In genomic region chr6:101296184-101296583, GRCh38 we compare ENCODE assay signal across 15 cellular contexts.
DNase-seq lines count a peak whose midpoint lies in the region; ATAC-seq and TF ChIP-seq lines count a peak whose summit lies in the region.
"Had no signal": no experiment of that assay in that cellular context is flagged by ENCODE, and none has a peak within 500 bp of the region (broad histone marks: within the 10 kb centered on the region; RNA-seq: fewer than 3 reads in every experiment).

No MANE protein-coding gene starts in this region.

- no peak for ATAC-seq in activated T-cell treated with anti-CD3 and anti-CD28 coated beads, Interleukin-2, amount 50 U/mL, for 72 hours (replicated peaks in 1 of 2)
- ATAC-seq: activated naive CD8-positive, alpha-beta T cell treated with anti-CD3 and anti-CD28 coated beads, Interleukin-2, amount 50 U/mL, for 24 hours; right lobe of liver had no signal

- H3K79me2 ChIP-seq in GM23248 (ENCODE audit: insufficient read depth): no peaks in the 10 kb centered on the region

- H3K27me3 Mint-ChIP-seq in activated T-cell treated with anti-CD3 and anti-CD28 coated beads, Interleukin-2, amount 50 U/mL, for 72 hours (ENCODE audit: low read depth): no peaks in the 10 kb centered on the region
- H3K27me3 Mint-ChIP-seq: activated CD4-positive, alpha-beta memory T cell treated with anti-CD3 and anti-CD28 coated beads, Interleukin-2, amount 10 ng/mL, durations not matched to agents 7 days and 5 days; activated naive CD8-positive, alpha-beta T cell treated with anti-CD3 and anti-CD28 coated beads, Interleukin-2, amount 50 U/mL, for 24 hours; CD4-positive, CD25-positive, alpha-beta regulatory T cell had no signal

- H3K27me3 ChIP-seq in GM23248 (replicated peaks; ENCODE audit: insufficient read depth): no peaks in the 10 kb centered on the region
- H3K27me3 ChIP-seq: right lobe of liver had no signal

- peaks cover 3 to 11% of the 10 kb centered on the region in 2 donors for H3K9me3 Mint-ChIP-seq in activated T-cell treated with anti-CD3 and anti-CD28 coated beads, Interleukin-2, amount 50 U/mL, for 72 hours
- H3K9me3 Mint-ChIP-seq: activated CD4-positive, alpha-beta memory T cell treated with anti-CD3 and anti-CD28 coated beads, Interleukin-2, amount 10 ng/mL, durations not matched to agents 7 days and 5 days had no signal

- WGBS in GM23248 (ENCODE audit: low coverage in 1 of 2, low lambda C conversion rate in 2 of 2, missing lambda C conversion rate in 2 of 2), 2 experiments: 1% methylated on average over 6 of the region's 6 CpGs

- no peak overlapping the region for H3K27ac Mint-ChIP-seq in activated T-cell treated with anti-CD3 and anti-CD28 coated beads, Interleukin-2, amount 50 U/mL, for 72 hours
- H3K27ac Mint-ChIP-seq: activated CD4-positive, alpha-beta memory T cell treated with anti-CD3 and anti-CD28 coated beads, Interleukin-2, amount 10 ng/mL, durations not matched to agents 7 days and 5 days; activated naive CD8-positive, alpha-beta T cell treated with anti-CD3 and anti-CD28 coated beads, Interleukin-2, amount 50 U/mL, for 24 hours; CD4-positive, CD25-positive, alpha-beta regulatory T cell had no signal

- no peaks in the 10 kb centered on the region for H4K20me1 ChIP-seq in GM23248 (ENCODE audit: insufficient read depth)

- no peaks in the 10 kb centered on the region for H3K9me3 ChIP-seq in GM23248 (ENCODE audit: low read depth)
- H3K9me3 ChIP-seq: right lobe of liver, thoracic aorta had no signal

- no peak for TF ChIP-seq CTCF in cardiac fibroblast (IDR thresholded peaks at IDR 0.05; ENCODE audit: low read depth, low read length)

- H2AFZ ChIP-seq in GM23248: no peak overlapping the region

- H3K36me3 Mint-ChIP-seq in activated T-cell treated with anti-CD3 and anti-CD28 coated beads, Interleukin-2, amount 50 U/mL, for 72 hours (ENCODE audit: insufficient read depth in 2 of 2): no peaks in the 10 kb centered on the region
- H3K36me3 Mint-ChIP-seq: CD4-positive, CD25-positive, alpha-beta regulatory T cell had no signal

- H3K36me3 ChIP-seq in GM23248 (ENCODE audit: low read depth): no peaks in the 10 kb centered on the region
- H3K36me3 ChIP-seq: right lobe of liver, thoracic aorta had no signal

- no peak overlapping the region for H3K4me3 ChIP-seq in GM23248
- H3K4me3 ChIP-seq in cardiac fibroblast (replicated peaks in 1 of 2; ENCODE audit: low read depth in 2 of 2, low read length in 2 of 2): no peak overlapping the region
- H3K4me3 ChIP-seq: right lobe of liver, thoracic aorta had no signal

- no peak overlapping the region for H3K27ac ChIP-seq in GM23248
- H3K27ac ChIP-seq: right lobe of liver, thoracic aorta had no signal

- no peaks in the 10 kb centered on the region for H3K4me1 Mint-ChIP-seq in activated T-cell treated with anti-CD3 and anti-CD28 coated beads, Interleukin-2, amount 50 U/mL, for 72 hours (ENCODE audit: low read depth)
- H3K4me1 Mint-ChIP-seq: activated CD4-positive, alpha-beta memory T cell treated with anti-CD3 and anti-CD28 coated beads, Interleukin-2, amount 10 ng/mL, durations not matched to agents 7 days and 5 days; activated naive CD8-positive, alpha-beta T cell treated with anti-CD3 and anti-CD28 coated beads, Interleukin-2, amount 50 U/mL, for 24 hours; CD4-positive, CD25-positive, alpha-beta regulatory T cell had no signal

- H3K9ac ChIP-seq in GM23248: no peak overlapping the region

- H3F3A ChIP-seq in GM23248 (ENCODE audit: insufficient read depth): no peaks in the 10 kb centered on the region

- no peaks in the 10 kb centered on the region for H3K9me2 ChIP-seq in GM23248 (ENCODE audit: insufficient read depth)

- 0 out of 2 replicates have a peak, but pooled peaks cover 4% of the 10 kb centered on the region for H3K4me1 ChIP-seq in GM23248 (ENCODE audit: insufficient read depth)
- H3K4me1 ChIP-seq: right lobe of liver had no signal

- DNase-seq in GM23248 (peak; percentile 75), NCI-H446 (lab: John Stamatoyannopoulos, UW) (peak; percentile 76 to 90), cardiac fibroblast (ENCODE audit: low read depth in 2 of 2) (peak; percentile 17 to 75), pons (ENCODE audit: low spot score) (peak; percentile 3), GM19238 (ENCODE audit: insufficient read length, low spot score) (no peak), GOT3 (lab: John Stamatoyannopoulos, UW) (no peak)
- no peak for DNase-seq in activated T-cell treated with anti-CD3 and anti-CD28 coated beads, Interleukin-2, amount 50 U/mL, for 72 hours
- DNase-seq: activated CD4-positive, alpha-beta memory T cell treated with anti-CD3 and anti-CD28 coated beads, Interleukin-2, amount 10 ng/mL, durations not matched to agents 7 days and 5 days; activated naive CD8-positive, alpha-beta T cell treated with anti-CD3 and anti-CD28 coated beads, Interleukin-2, amount 50 U/mL, for 24 hours; activated T-cell treated with anti-CD3 and anti-CD28 coated beads, Interleukin-2, amount 50 U/mL, for 48 hours; CD4-positive, CD25-positive, alpha-beta regulatory T cell; DMS79 treated with DMSO at 0.1 percent for 48 hours; right lobe of liver; stimulated activated CD4-positive, alpha-beta T cell treated with anti-CD3 and anti-CD28 coated beads, Interleukin-4, amount 100 ng/mL, for 4 hours had no signal

- H3K4me3 Mint-ChIP-seq in activated T-cell treated with anti-CD3 and anti-CD28 coated beads, Interleukin-2, amount 50 U/mL, for 72 hours: no peak overlapping the region
- H3K4me3 Mint-ChIP-seq: activated CD4-positive, alpha-beta memory T cell treated with anti-CD3 and anti-CD28 coated beads, Interleukin-2, amount 10 ng/mL, durations not matched to agents 7 days and 5 days; activated naive CD8-positive, alpha-beta T cell treated with anti-CD3 and anti-CD28 coated beads, Interleukin-2, amount 50 U/mL, for 24 hours; CD4-positive, CD25-positive, alpha-beta regulatory T cell had no signal

- in situ Hi-C loops in GM23248 (cut with MboI): no loop called here

- H3K4me2 ChIP-seq in GM23248 (ENCODE audit: unreplicated experiment): no peak overlapping the region

Comparison
In these comparisons a context has a peak if more than half of its experiments do, and no peak if none do; other contexts are left out.
1. DNase-seq: peak in GM23248 (single experiment), NCI-H446 (2 of 2), cardiac fibroblast (2 of 2) and pons (single experiment); none in GM19238 (single experiment), GOT3 (single experiment) and activated T-cell treated with anti-CD3 and anti-CD28 coated beads, Interleukin-2, amount 50 U/mL, for 72 hours (0 of 2).